In genomic region chr19:47891622-47891922, GRCh38 we compare ENCODE assay signal across 1 cellular context.
TF ChIP-seq lines count a peak whose summit lies in the region.

No MANE protein-coding gene starts in this region.

TF ChIP-seq in HEK293, 187 proteins besides CTCF, POLR2A, EP300 and RAD21:
- no peak for TF ChIP-seq ZFP41 (tag by site-specific recombination; IDR thresholded peaks at IDR 0.05; ENCODE audit: borderline replicate concordance)
